In genomic region chr15:30913761-30914160, GRCh38 we compare ENCODE assay signal across 18 cellular contexts.
"Had no signal": no experiment of that assay in that cellular context is flagged by ENCODE, and none has a peak within 500 bp of the region (broad histone marks: within the 10 kb centered on the region; RNA-seq: fewer than 3 reads in every experiment).

No MANE protein-coding gene starts in this region.

- H3K9me3 ChIP-seq: esophagus muscularis mucosa, gastroesophageal sphincter, heart right ventricle, left lung, lower lobe of right lung, mucosa of descending colon had no signal

- DNase-seq: dermis blood vessel endothelial cell; dorsolateral prefrontal cortex; effector CD4-positive, alpha-beta T cell; effector memory CD4-positive, alpha-beta T cell; foreskin keratinocyte; head of caudate nucleus; heart right ventricle; hippocampal formation; left cardiac atrium; left lung; left ventricle myocardium superior; lower lobe of right lung; mesenchymal stem cell; mucosa of descending colon had no signal

- H3K9me3 Mint-ChIP-seq: mesothelial cell of epicardium had no signal

- H3K27ac Mint-ChIP-seq: mesothelial cell of epicardium had no signal

- H3K27ac ChIP-seq: coronary artery, esophagus muscularis mucosa, foreskin keratinocyte, gastroesophageal sphincter, heart right ventricle, left lung, lower lobe of right lung had no signal

- H3K4me1 ChIP-seq: foreskin keratinocyte, gastroesophageal sphincter, left lung, lower lobe of right lung had no signal

- H3K27me3 ChIP-seq: dorsolateral prefrontal cortex, esophagus muscularis mucosa, foreskin keratinocyte, gastroesophageal sphincter, heart right ventricle, left lung had no signal

- H3K4me3 ChIP-seq: coronary artery, dorsolateral prefrontal cortex, esophagus muscularis mucosa, gastroesophageal sphincter, heart right ventricle, left lung, lower lobe of right lung, mucosa of descending colon had no signal

- H3K4me3 Mint-ChIP-seq: mesothelial cell of epicardium had no signal

- ATAC-seq: foreskin keratinocyte, gastroesophageal sphincter, heart right ventricle, left cardiac atrium, left lung, left ventricle myocardium superior, lower lobe of right lung, mucosa of descending colon had no signal

- H3K4me1 Mint-ChIP-seq: mesothelial cell of epicardium had no signal
